Comparison of ENCODE assay signal across 37 cellular contexts in the genomic region with DNA sequence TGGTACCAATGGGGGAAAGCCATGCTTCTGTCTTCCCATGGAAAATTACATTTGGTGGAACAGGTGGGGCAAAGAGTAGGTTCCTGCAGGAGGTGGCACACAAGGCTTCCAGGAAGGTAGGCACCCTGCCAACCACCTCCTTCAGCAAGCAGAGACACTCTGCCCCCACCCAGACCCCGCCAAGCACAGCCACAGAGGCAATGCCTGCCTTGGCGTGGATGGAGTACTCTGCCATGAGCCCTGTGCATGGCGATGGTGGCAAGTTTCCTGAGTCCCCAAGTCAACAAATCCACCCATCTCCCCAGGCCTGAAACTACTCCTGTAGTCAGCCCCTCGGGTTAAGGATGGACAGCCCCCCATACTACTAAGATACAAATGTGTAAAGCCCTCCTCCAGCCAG.
"Had no signal": no experiment of that assay in that cellular context is flagged by ENCODE, and none has a peak within 500 bp of the region (broad histone marks: within the 10 kb centered on the region; RNA-seq: fewer than 3 reads in every experiment).

No MANE protein-coding gene starts in this region.

- H3K27ac ChIP-seq: adrenal gland, ascending aorta, body of pancreas, brain microvascular endothelial cell, breast epithelium, cardiac muscle cell had no signal

- DNase-seq: activated effector memory CD4-positive, alpha-beta T cell treated with anti-CD3 and anti-CD28 coated beads, Interleukin-2, amount 50 U/mL, for 16 hours; activated gamma-delta T cell; activated gamma-delta T cell treated with Interleukin-2 at 50 U/mL for 16 hours; activated naive CD4-positive, alpha-beta T cell; activated naive CD4-positive, alpha-beta T cell treated with anti-CD3 and anti-CD28 coated beads for 36 hours; activated naive CD4-positive, alpha-beta T cell treated with anti-CD3 and anti-CD28 coated beads, Interleukin-2, amount 10 ng/mL, durations not matched to agents 7 days and 5 days; activated naive CD4-positive, alpha-beta T cell treated with anti-CD3 and anti-CD28 coated beads, Interleukin-2, amount 50 U/mL, for 16 hours; activated naive CD4-positive, alpha-beta T cell treated with Interleukin-2 at 50 U/mL for 16 hours; activated naive CD8-positive, alpha-beta T cell treated with anti-CD3 and anti-CD28 coated beads for 36 hours; activated naive CD8-positive, alpha-beta T cell treated with anti-CD3 and anti-CD28 coated beads, Interleukin-2, amount 10 ng/mL, durations not matched to agents 7 days and 5 days; activated naive CD8-positive, alpha-beta T cell treated with anti-CD3 and anti-CD28 coated beads, Interleukin-2, amount 50 U/mL, for 24 hours; activated T-cell treated with anti-CD3 and anti-CD28 coated beads, Interleukin-2, amount 50 U/mL, for 1 hour; activated T-cell treated with anti-CD3 and anti-CD28 coated beads, Interleukin-2, amount 50 U/mL, for 24 hours; activated T-cell treated with anti-CD3 and anti-CD28 coated beads, Interleukin-2, amount 50 U/mL, for 4 hours; activated T-cell treated with anti-CD3 and anti-CD28 coated beads, Interleukin-2, amount 50 U/mL, for 48 hours; activated T-cell treated with anti-CD3 and anti-CD28 coated beads, Interleukin-2, amount 50 U/mL, for 72 hours; adrenal gland; amniotic stem cell; amygdala; anterior cingulate cortex; aorta; body of pancreas; brain microvascular endothelial cell; caudate nucleus; central memory CD4-positive, alpha-beta T cell; cerebellar nuclear complex had no signal

- H3K36me3 ChIP-seq: adrenal gland, ascending aorta, brain microvascular endothelial cell, breast epithelium, cardiac muscle cell had no signal

- H3K36me3 Mint-ChIP-seq: activated naive CD4-positive, alpha-beta T cell treated with anti-CD3 and anti-CD28 coated beads, Interleukin-2, amount 10 ng/mL, durations not matched to agents 7 days and 5 days; activated naive CD4-positive, alpha-beta T cell treated with anti-CD3 and anti-CD28 coated beads, Interleukin-2, amount 50 U/mL, for 24 hours; activated naive CD4-positive, alpha-beta T cell treated with anti-CD3 and anti-CD28 coated beads, Interleukin-2, amount 50 U/mL, for 72 hours; activated naive CD8-positive, alpha-beta T cell; activated naive CD8-positive, alpha-beta T cell treated with anti-CD3 and anti-CD28 coated beads for 36 hours; activated naive CD8-positive, alpha-beta T cell treated with anti-CD3 and anti-CD28 coated beads, Interleukin-2, amount 10 ng/mL, durations not matched to agents 7 days and 5 days; brain had no signal

- H3K9me3 Mint-ChIP-seq: activated naive CD4-positive, alpha-beta T cell treated with anti-CD3 and anti-CD28 coated beads for 36 hours; activated naive CD4-positive, alpha-beta T cell treated with anti-CD3 and anti-CD28 coated beads, Interleukin-2, amount 10 ng/mL, durations not matched to agents 7 days and 5 days; activated naive CD4-positive, alpha-beta T cell treated with anti-CD3 and anti-CD28 coated beads, Interleukin-2, amount 50 U/mL, for 24 hours; activated naive CD4-positive, alpha-beta T cell treated with anti-CD3 and anti-CD28 coated beads, Interleukin-2, amount 50 U/mL, for 72 hours; activated naive CD8-positive, alpha-beta T cell treated with anti-CD3 and anti-CD28 coated beads for 36 hours; activated naive CD8-positive, alpha-beta T cell treated with anti-CD3 and anti-CD28 coated beads, Interleukin-2, amount 10 ng/mL, durations not matched to agents 7 days and 5 days; activated naive CD8-positive, alpha-beta T cell treated with anti-CD3 and anti-CD28 coated beads, Interleukin-2, amount 50 U/mL, for 24 hours; activated T-cell treated with anti-CD3 and anti-CD28 coated beads, Interleukin-2, amount 50 U/mL, for 24 hours; activated T-cell treated with anti-CD3 and anti-CD28 coated beads, Interleukin-2, amount 50 U/mL, for 4 hours; activated T-cell treated with anti-CD3 and anti-CD28 coated beads, Interleukin-2, amount 50 U/mL, for 72 hours; activated T-helper 1 cell treated with anti-CD3 and anti-CD28 coated beads, Interleukin-12 subunit alpha, Interleukin-12 subunit beta, Interleukin-2, Interleukin-4 antibody, amounts not matched to agents 30 ng/mL and 10 ng/mL and 1 ng/mL, durations not matched to agents 14 hours and 24 hours and 36 hours; activated T-helper 17 cell treated with anti-CD3 and anti-CD28 coated beads, Interleukin-2, amount 50 U/mL, for 72 hours; activated T-helper 2 cell treated with anti-CD3 and anti-CD28 coated beads, Interferon-gamma antibody, Interleukin-2, Interleukin-4, amounts not matched to agents 10 μg/mL and 5 μg/mL and 100 μg/mL, durations not matched to agents 14 hours and 24 hours and 36 hours; brain; central memory CD8-positive, alpha-beta T cell had no signal

- H3K4me3 Mint-ChIP-seq: activated naive CD4-positive, alpha-beta T cell treated with anti-CD3 and anti-CD28 coated beads for 36 hours; activated naive CD4-positive, alpha-beta T cell treated with anti-CD3 and anti-CD28 coated beads, Interleukin-2, amount 10 ng/mL, durations not matched to agents 7 days and 5 days; activated naive CD4-positive, alpha-beta T cell treated with anti-CD3 and anti-CD28 coated beads, Interleukin-2, amount 50 U/mL, for 24 hours; activated naive CD8-positive, alpha-beta T cell; activated naive CD8-positive, alpha-beta T cell treated with anti-CD3 and anti-CD28 coated beads for 36 hours; activated naive CD8-positive, alpha-beta T cell treated with anti-CD3 and anti-CD28 coated beads, Interleukin-2, amount 10 ng/mL, durations not matched to agents 7 days and 5 days; activated naive CD8-positive, alpha-beta T cell treated with anti-CD3 and anti-CD28 coated beads, Interleukin-2, amount 50 U/mL, for 24 hours; activated T-cell treated with anti-CD3 and anti-CD28 coated beads, Interleukin-2, amount 50 U/mL, for 24 hours; activated T-cell treated with anti-CD3 and anti-CD28 coated beads, Interleukin-2, amount 50 U/mL, for 4 hours; activated T-cell treated with anti-CD3 and anti-CD28 coated beads, Interleukin-2, amount 50 U/mL, for 72 hours; activated T-helper 1 cell treated with anti-CD3 and anti-CD28 coated beads, Interleukin-12 subunit alpha, Interleukin-12 subunit beta, Interleukin-2, Interleukin-4 antibody, amounts not matched to agents 30 ng/mL and 10 ng/mL and 1 ng/mL, durations not matched to agents 14 hours and 24 hours and 36 hours; activated T-helper 17 cell treated with anti-CD3 and anti-CD28 coated beads, Interleukin-2, amount 50 U/mL, for 72 hours; brain; central memory CD8-positive, alpha-beta T cell had no signal

- ATAC-seq: activated naive CD4-positive, alpha-beta T cell treated with anti-CD3 and anti-CD28 coated beads, Interleukin-2, amount 50 U/mL, for 72 hours; activated naive CD8-positive, alpha-beta T cell treated with anti-CD3 and anti-CD28 coated beads, Interleukin-2, amount 50 U/mL, for 24 hours; activated T-cell treated with anti-CD3 and anti-CD28 coated beads, Interleukin-2, amount 50 U/mL, for 4 hours; activated T-cell treated with anti-CD3 and anti-CD28 coated beads, Interleukin-2, amount 50 U/mL, for 72 hours; activated T-helper 17 cell treated with anti-CD3 and anti-CD28 coated beads, Interleukin-2, amount 50 U/mL, for 72 hours; body of pancreas had no signal

- H3K4me3 ChIP-seq: adrenal gland, ascending aorta, body of pancreas, breast epithelium, cardiac muscle cell had no signal

- H3K27ac Mint-ChIP-seq: activated naive CD4-positive, alpha-beta T cell treated with anti-CD3 and anti-CD28 coated beads for 36 hours; activated naive CD4-positive, alpha-beta T cell treated with anti-CD3 and anti-CD28 coated beads, Interleukin-2, amount 10 ng/mL, durations not matched to agents 7 days and 5 days; activated naive CD4-positive, alpha-beta T cell treated with anti-CD3 and anti-CD28 coated beads, Interleukin-2, amount 50 U/mL, for 24 hours; activated naive CD4-positive, alpha-beta T cell treated with anti-CD3 and anti-CD28 coated beads, Interleukin-2, amount 50 U/mL, for 72 hours; activated naive CD8-positive, alpha-beta T cell; activated naive CD8-positive, alpha-beta T cell treated with anti-CD3 and anti-CD28 coated beads for 36 hours; activated naive CD8-positive, alpha-beta T cell treated with anti-CD3 and anti-CD28 coated beads, Interleukin-2, amount 10 ng/mL, durations not matched to agents 7 days and 5 days; activated naive CD8-positive, alpha-beta T cell treated with anti-CD3 and anti-CD28 coated beads, Interleukin-2, amount 50 U/mL, for 24 hours; activated T-cell treated with anti-CD3 and anti-CD28 coated beads, Interleukin-2, amount 50 U/mL, for 24 hours; activated T-cell treated with anti-CD3 and anti-CD28 coated beads, Interleukin-2, amount 50 U/mL, for 72 hours; activated T-helper 1 cell treated with anti-CD3 and anti-CD28 coated beads, Interleukin-12 subunit alpha, Interleukin-12 subunit beta, Interleukin-2, Interleukin-4 antibody, amounts not matched to agents 30 ng/mL and 10 ng/mL and 1 ng/mL, durations not matched to agents 14 hours and 24 hours and 36 hours; activated T-helper 17 cell treated with anti-CD3 and anti-CD28 coated beads, Interleukin-2, amount 50 U/mL, for 72 hours; activated T-helper 2 cell treated with anti-CD3 and anti-CD28 coated beads, Interferon-gamma antibody, Interleukin-2, Interleukin-4, amounts not matched to agents 10 μg/mL and 5 μg/mL and 100 μg/mL, durations not matched to agents 14 hours and 24 hours and 36 hours; brain had no signal

- H3K4me1 Mint-ChIP-seq: activated naive CD4-positive, alpha-beta T cell treated with anti-CD3 and anti-CD28 coated beads, Interleukin-2, amount 50 U/mL, for 24 hours; activated naive CD8-positive, alpha-beta T cell treated with anti-CD3 and anti-CD28 coated beads for 36 hours; activated naive CD8-positive, alpha-beta T cell treated with anti-CD3 and anti-CD28 coated beads, Interleukin-2, amount 50 U/mL, for 24 hours; activated T-helper 17 cell treated with anti-CD3 and anti-CD28 coated beads, Interleukin-2, amount 50 U/mL, for 72 hours; central memory CD8-positive, alpha-beta T cell had no signal

- H3K4me1 ChIP-seq: adrenal gland, ascending aorta, body of pancreas, breast epithelium had no signal

- H3K9me3 ChIP-seq: adrenal gland, ascending aorta, body of pancreas, breast epithelium had no signal
